In the genomic region with DNA sequence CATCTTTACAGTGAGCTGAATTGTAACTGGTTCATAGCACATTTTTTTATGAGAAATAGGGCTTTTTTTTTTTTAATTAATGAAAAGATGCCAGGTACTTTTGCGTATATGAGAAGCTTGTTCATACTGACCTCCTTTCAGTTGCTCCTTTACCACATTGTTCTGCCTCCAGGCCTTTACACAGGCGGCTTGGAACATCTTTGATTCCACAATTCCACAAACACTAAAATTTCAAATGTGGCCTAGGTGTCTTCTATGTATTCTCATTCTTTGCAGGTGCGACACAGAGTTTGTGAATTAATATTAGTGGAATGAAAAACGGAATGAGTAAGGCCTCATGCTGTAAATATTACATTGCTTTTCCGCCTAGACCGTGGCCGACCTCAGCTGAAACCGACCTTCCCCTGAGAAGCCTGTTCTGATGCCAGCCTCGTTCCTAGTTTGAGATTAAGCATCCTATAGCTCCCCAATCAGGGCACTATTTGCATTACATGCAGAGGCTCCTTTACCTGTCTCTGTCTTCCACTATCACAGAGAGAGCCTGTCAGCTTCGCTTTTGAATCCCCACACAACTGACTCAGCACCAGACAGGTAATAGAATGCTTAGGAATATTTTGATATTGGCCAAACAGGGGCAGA, we compare ENCODE assay signal across 14 cellular contexts.
A peak's percentile ranks its signal among the peaks of the same experiment; 100 is the strongest.
DNase-seq lines count a peak whose midpoint lies in the region; ATAC-seq, FAIRE-seq and TF ChIP-seq lines count a peak whose summit lies in the region.
"Had no signal": no experiment of that assay in that cellular context is flagged by ENCODE, and none has a peak within 500 bp of the region (broad histone marks: within the 10 kb centered on the region; RNA-seq: fewer than 3 reads in every experiment).

No MANE protein-coding gene starts in this region.

- peak overlapping the region in 1 of 2 experiments; percentile 54; a peak in 1 of 4 replicates for H3K4me2 ChIP-seq in H1 (ENCODE audit: insufficient read depth in 1 of 2, low read depth in 2 of 2, low read length in 2 of 2)

- intact Hi-C loops in psoas muscle (cut with DNase I) = loop anchor here in 1 of 2 donors (5.0 to 10.0 kb wide), 2 partner anchors 125 to 247 kb away; a partner anchor contains a TSS

- H3K4ac ChIP-seq in H1 (replicated peaks; ENCODE audit: insufficient read length, low read depth, low read length) = no peak overlapping the region

- ATAC-seq in psoas muscle (no peak), GM19035 (IDR thresholded peaks at IDR 0.05; ENCODE audit: unreplicated experiment) (no peak), HG03159 (IDR thresholded peaks at IDR 0.05; ENCODE audit: unreplicated experiment) (no peak)

- H4K91ac ChIP-seq in H1 (replicated peaks; ENCODE audit: insufficient read length, low read length) = no peak overlapping the region

- H2BK15ac ChIP-seq in H1 (ENCODE audit: low read length) = no peak overlapping the region

- H2BK12ac ChIP-seq in H1 (ENCODE audit: low read depth, low read length) = no peak overlapping the region

- H3K56ac ChIP-seq in H1 (replicated peaks; ENCODE audit: insufficient read length, low read depth, low read length) = no peak overlapping the region

- H3K18ac ChIP-seq in H1 (ENCODE audit: extremely low read depth, low read length) = no peak overlapping the region

- H3K9me3 ChIP-seq in H1 (ENCODE audit: insufficient read depth in 2 of 2, low read depth in 1 of 2, low read length in 1 of 2) = peaks cover 4 to 6% of the 10 kb centered on the region in 2 experiments; a peak in 2 of 4 replicates
- H3K9me3 ChIP-seq in psoas muscle = peaks cover 8% of the 10 kb centered on the region

- H3K36me3 ChIP-seq in H1 (ENCODE audit: control insufficient read depth in 2 of 4, insufficient read depth in 4 of 4, low read length in 3 of 4) (peaks cover 0 to 4% (median 0%) of the 10 kb centered on the region in 4 experiments; a peak in 1 of 8 replicates), psoas muscle (ENCODE audit: insufficient read depth in 1 of 2, low read depth in 1 of 2) (no peaks in the 10 kb centered on the region)

- TF ChIP-seq CTCF in H1 (IDR thresholded peaks at IDR 0.05; ENCODE audit: control extremely low read depth in 1 of 3, insufficient read depth in 1 of 3, low read depth in 1 of 3, low read length in 3 of 3) = peak in 2 of 3 experiments; percentile 77 to 87; a peak in 3 of 4 replicates
- peak; percentile 20 for TF ChIP-seq CTCF in psoas muscle (IDR thresholded peaks at IDR 0.05)

- no peaks in the 10 kb centered on the region for H4K20me1 ChIP-seq in H1 (replicated peaks in 1 of 2; ENCODE audit: control insufficient read depth in 1 of 2, insufficient read depth in 2 of 2, low read length in 2 of 2)

- H2AFZ ChIP-seq in H1 (ENCODE audit: low read length) = no peak overlapping the region

- TF ChIP-seq EP300 in H1 (IDR thresholded peaks at IDR 0.05; ENCODE audit: borderline replicate concordance in 1 of 2, low read depth in 2 of 2, low read length in 2 of 2) = no peak

- H4K8ac ChIP-seq in H1 (ENCODE audit: extremely low read depth, insufficient read depth, low read length) = no peak overlapping the region

- peaks cover 8 to 32% (median 27%) of the 10 kb centered on the region in 4 experiments for H3K4me1 ChIP-seq in H1 (replicated peaks in 1 of 4; ENCODE audit: control insufficient read depth in 3 of 4, insufficient read depth in 4 of 4, low read length in 3 of 4)
- H3K4me1 ChIP-seq in psoas muscle = peaks cover 23% of the 10 kb centered on the region

- H3K9ac ChIP-seq in H1 (replicated peaks in 1 of 4; ENCODE audit: extremely low read depth in 1 of 4, low read depth in 3 of 4, low read length in 3 of 4) = no peak overlapping the region

- H3K27me3 ChIP-seq in H1 (replicated peaks in 1 of 4; ENCODE audit: control insufficient read depth in 3 of 4, extremely low read depth in 1 of 4, insufficient read depth in 3 of 4, low read length in 3 of 4) (no peaks in the 10 kb centered on the region), psoas muscle (ENCODE audit: insufficient read depth in 3 of 3, low read length in 2 of 3) (no peaks in the 10 kb centered on the region)

- H2AK5ac ChIP-seq in H1 (ENCODE audit: low read depth, low read length) = no peak overlapping the region

- TF ChIP-seq RAD21 in H1 (IDR thresholded peaks at IDR 0.05 in 1 of 2, conservative IDR thresholded peaks at IDR 0.05 in 1 of 2; ENCODE audit: low read depth in 2 of 2, low read length in 2 of 2) = peak; percentile 87 to 92

- no peak overlapping the region for H2BK120ac ChIP-seq in H1 (replicated peaks; ENCODE audit: low read depth, low read length)

- no peak overlapping the region for H3K14ac ChIP-seq in H1 (ENCODE audit: insufficient read length)

- H3K23ac ChIP-seq in H1 (ENCODE audit: insufficient read length) = no peak overlapping the region

- DNase-seq in NCI-H2081 (lab: John Stamatoyannopoulos, UW) (peak; percentile 21 to 40), NCI-H2081 treated with DMSO at 0.1 percent for 48 hours (lab: John Stamatoyannopoulos, UW) (no peak), NCI-H526 (lab: John Stamatoyannopoulos, UW) (peak; percentile 62 to 82), H1 (ENCODE audit: low read depth in 1 of 2, low spot score in 2 of 2) (peak in 1 of 2 experiments; percentile 29), psoas muscle (no peak)
- DNase-seq in activated effector memory CD4-positive, alpha-beta T cell treated with Interleukin-2 at 50 U/mL for 16 hours = no peak
- DNase-seq: activated CD4-positive, alpha-beta T cell treated with anti-CD3 and anti-CD28 coated beads, Interleukin-2, amount 50 U/mL, for 1 hour; activated naive CD4-positive, alpha-beta T cell; EL had no signal

- CTCF ChIA-PET in H1 (lab: Charles Lee; ENCODE audit: partially characterized antibody) = interaction anchor here (0.6 to 7.7 kb wide), 72 partner anchors 8 to 1766 kb away, joined by 3 to 58 read pairs (median 4); no protein-coding TSS in a partner anchor

- peaks cover 0 to 17% of the 10 kb centered on the region in 2 experiments; a peak in 1 of 4 replicates for H3K79me2 ChIP-seq in H1 (ENCODE audit: control insufficient read depth in 1 of 2, insufficient read depth in 2 of 2, low read length in 2 of 2)

- no peak overlapping the region for H4K5ac ChIP-seq in H1 (ENCODE audit: insufficient read length, low read depth, low read length)

- no peak for TF ChIP-seq POLR2A in H1 (IDR thresholded peaks at IDR 0.05; ENCODE audit: control extremely low read depth in 1 of 2, low read depth in 2 of 2, low read length in 2 of 2)

- no peak overlapping the region for H2BK20ac ChIP-seq in H1 (ENCODE audit: low read length)

- POLR2A ChIA-PET in H1 (lab: Charles Lee; ENCODE audit: partially characterized antibody) = interaction anchor here (0.6 to 5.0 kb wide), 5 partner anchors 23 to 248 kb away, joined by 3 to 23 read pairs (median 5); no protein-coding TSS in a partner anchor

- H3K23me2 ChIP-seq in H1 (ENCODE audit: low read depth, low read length) = no peaks in the 10 kb centered on the region

- 50% methylated on average over 10 of the region's 10 CpGs; no CpG with 5 or more reads in 1 of the 2 experiments for WGBS in H1 (ENCODE audit: extremely low coverage in 1 of 2, insufficient coverage in 1 of 2, insufficient read length in 1 of 2, insufficient replicate concordance in 2 of 2, low coverage in 1 of 2, low lambda C conversion rate in 2 of 2, missing lambda C conversion rate in 1 of 2), 2 experiments
- 74 to 85% (median 83%) methylated on average over 10 of the region's 10 CpGs for WGBS in psoas muscle, 3 donors

- H2BK5ac ChIP-seq in H1 (ENCODE audit: low read depth, low read length) = no peak overlapping the region

- H3K4me3 ChIP-seq in H1 (ENCODE audit: extremely low read depth in 1 of 4, insufficient read depth in 2 of 4, low read depth in 3 of 4, low read length in 4 of 4) = peak overlapping the region in 1 of 4 experiments; percentile 4; a peak in 1 of 8 replicates
- H3K4me3 ChIP-seq in psoas muscle = no peak overlapping the region
- H3K4me3 ChIP-seq: coronary artery, SK-N-MC, skin epidermis had no signal

- peaks cover 5% of the 10 kb centered on the region for H3K79me1 ChIP-seq in H1 (ENCODE audit: low read depth, low read length)

- FAIRE-seq in H1 (lab: Jason Lieb, UNC) = peak; percentile 94

- H3K27ac ChIP-seq in H1 (ENCODE audit: low read depth, low read length) (no peak overlapping the region), psoas muscle (no peak overlapping the region)
- H3K27ac ChIP-seq: coronary artery, SK-N-MC, skin epidermis had no signal

TF ChIP-seq in H1, 55 proteins besides CTCF, POLR2A, EP300 and RAD21:
- TF ChIP-seq EGR1 (IDR thresholded peaks at IDR 0.05; ENCODE audit: borderline replicate concordance, low read depth, low read length) (no peak), CHD2 (IDR thresholded peaks at IDR 0.05; ENCODE audit: low read length) (no peak), BCL11A (IDR thresholded peaks at IDR 0.05; ENCODE audit: low read depth in 2 of 2, low read length in 2 of 2) (no peak), BACH1 (IDR thresholded peaks at IDR 0.05; ENCODE audit: low read length) (peak; percentile 37; the same call in 1 of the 2 replicates), SP1 (IDR thresholded peaks at IDR 0.05; ENCODE audit: low read depth, low read length) (no peak), NRF1 (IDR thresholded peaks at IDR 0.05; ENCODE audit: low read depth, low read length) (no peak)

Comparison
In these comparisons a context has a peak if more than half of its experiments do, and no peak if none do; other contexts are left out.
1. DNase-seq: peak in NCI-H2081 (2 of 2) and NCI-H526 (2 of 2); none in NCI-H2081 treated with DMSO at 0.1 percent for 48 hours (single experiment), psoas muscle (0 of 2) and activated effector memory CD4-positive, alpha-beta T cell treated with Interleukin-2 at 50 U/mL for 16 hours (single experiment).